3 cellular contexts compared by ENCODE assay signal in genomic region chr1:25382543-25382942, GRCh38. TPM values are rescaled to one million over a fixed set of nuclear protein-coding genes. Genes with fewer than 3 reads are reported as not detected.
"Had no signal": no experiment of that assay in that cellular context is flagged by ENCODE, and none has a peak within 500 bp of the region (broad histone marks: within the 10 kb centered on the region; RNA-seq: fewer than 3 reads in every experiment).

No MANE protein-coding gene starts in this region.

RNA-seq across cellular contexts. Expression of gene RHCE, which starts 38.1 kb away (rescaled TPM):
- total RNA-seq: activated B cell treated with CpG ODN at 0.5 μM for 24 hours; activated T-helper 1 cell treated with anti-CD3 and anti-CD28 coated beads, Interleukin-12 subunit alpha, Interleukin-12 subunit beta, Interleukin-2, Interleukin-4 antibody, amounts not matched to agents 30 ng/mL and 10 ng/mL and 1 ng/mL, durations not matched to agents 14 hours and 24 hours and 36 hours; ascending aorta had no signal
